In the genomic region with DNA sequence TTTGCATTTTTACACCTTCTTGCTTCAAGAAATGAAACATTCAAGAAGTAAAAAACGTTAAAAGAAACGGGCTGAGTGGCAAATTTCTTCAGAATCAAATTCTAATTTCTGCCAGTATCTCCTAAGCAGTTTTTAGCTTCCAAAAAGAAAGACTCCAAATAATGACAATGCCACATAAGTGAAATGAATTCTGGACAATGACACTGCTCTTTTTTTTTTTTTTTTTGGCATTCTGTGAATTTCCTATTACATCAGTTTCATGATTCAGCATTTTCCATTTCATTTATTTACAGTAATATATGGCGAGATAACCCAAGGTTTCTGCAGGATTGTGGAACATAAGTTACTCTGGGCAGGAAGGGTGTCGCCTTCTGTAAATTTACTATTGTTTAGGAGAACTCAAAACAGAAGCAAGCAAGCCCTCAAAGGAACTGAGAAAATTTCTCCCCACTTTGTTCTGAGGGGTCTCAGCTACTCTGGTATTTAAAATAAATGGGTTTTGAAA, we compare ENCODE assay signal across 8 cellular contexts.
A peak's percentile ranks its signal among the peaks of the same experiment; 100 is the strongest.
DNase-seq lines count a peak whose midpoint lies in the region; ATAC-seq, FAIRE-seq and TF ChIP-seq lines count a peak whose summit lies in the region.

No MANE protein-coding gene starts in this region.

- no peaks in the 10 kb centered on the region for H3K27me3 ChIP-seq in rectal smooth muscle tissue (ENCODE audit: control insufficient read depth, insufficient read depth, low read length)

- FAIRE-seq in GM18507 (lab: Jason Lieb, UNC), result peak; percentile 61

- no peak for ATAC-seq in HG03457 (IDR thresholded peaks at IDR 0.05; ENCODE audit: unreplicated experiment)
- no peak for ATAC-seq in HG02571 (IDR thresholded peaks at IDR 0.05; ENCODE audit: unreplicated experiment)
- ATAC-seq in GM21390 (IDR thresholded peaks at IDR 0.05; ENCODE audit: unreplicated experiment), result no peak

- H3K36me3 ChIP-seq in rectal smooth muscle tissue (ENCODE audit: control insufficient read depth, insufficient read depth, low read length), result no peaks in the 10 kb centered on the region

- H3K27ac ChIP-seq in RWPE1, result peak overlapping the region; percentile 51; the same call in 1 of the 2 replicates
- peak overlapping the region; percentile 66 for H3K27ac ChIP-seq in epithelial cell of prostate
- H3K27ac ChIP-seq in rectal smooth muscle tissue (ENCODE audit: low read depth, low read length), result no peak overlapping the region

- H3K4me3 ChIP-seq in rectal smooth muscle tissue (ENCODE audit: low read length), result peak overlapping the region; percentile 55

- H3K9ac ChIP-seq in rectal smooth muscle tissue (ENCODE audit: low read length), result no peak overlapping the region

- peaks cover 2% of the 10 kb centered on the region for H3K4me1 ChIP-seq in rectal smooth muscle tissue (ENCODE audit: control insufficient read depth, insufficient read depth, low read length)

- CTCF ChIA-PET in RWPE1 (lab: Yijun Ruan, JAX), result interaction anchor here (0.6 to 0.7 kb wide), 2 partner anchors 31 to 68 kb away, joined by 3 read pairs; no protein-coding TSS in a partner anchor

- POLR2A ChIA-PET in RWPE1 (lab: Yijun Ruan, JAX; ENCODE audit: low non-redundant PET), result no interaction called here

- TF ChIP-seq CTCF in RWPE1 (conservative IDR thresholded peaks at IDR 0.05; ENCODE audit: low read depth), result no peak

- DNase-seq in GM18507 (ENCODE audit: extremely low spot score, insufficient read length, low read depth) (no peak), RWPE1 (ENCODE audit: low spot score) (no peak), epithelial cell of prostate (ENCODE audit: low read depth, low spot score) (no peak)
- no peak for DNase-seq in stimulated activated naive CD4-positive, alpha-beta T cell treated with Interleukin-2 at 50 U/mL for 16 hours (lab: John Stamatoyannopoulos, UW)
